ENCODE assay signal across 1 cellular context in genomic region chr14:22570132-22570949, GRCh38.
TF ChIP-seq lines count a peak whose summit lies in the region.

No MANE protein-coding gene starts in this region.

TF ChIP-seq in GM12878, 131 proteins besides CTCF, POLR2A, EP300 and RAD21 (continued from another document and continues in another):
- no peak for TF ChIP-seq PRDM15 (CRISPR knock-in tag; IDR thresholded peaks at IDR 0.05)
- TF ChIP-seq KLF5 (IDR thresholded peaks at IDR 0.05; ENCODE audit: partially characterized antibody) = no peak
- no peak for TF ChIP-seq POLR2AphosphoS5 (IDR thresholded peaks at IDR 0.05; ENCODE audit: low read length)
- no peak for TF ChIP-seq PBX3 (IDR thresholded peaks at IDR 0.05; ENCODE audit: insufficient replicate concordance, low read depth, low read length)
- TF ChIP-seq YY1 (IDR thresholded peaks at IDR 0.05; ENCODE audit: low read depth, low read length) = peak; percentile 92
- TF ChIP-seq RCOR1 (conservative IDR thresholded peaks at IDR 0.05; ENCODE audit: low read depth, low read length) = no peak
- peak; percentile 89; the same call in 1 of the 2 replicates for TF ChIP-seq ZBTB40 (IDR thresholded peaks at IDR 0.05; ENCODE audit: borderline replicate concordance)
- peak; percentile 83 for TF ChIP-seq IKZF1 (conservative IDR thresholded peaks at IDR 0.05)
- peak; percentile 87 for TF ChIP-seq IRF4 (IDR thresholded peaks at IDR 0.05; ENCODE audit: low read depth, low read length)
- peak; percentile 77 for TF ChIP-seq ATF7 (IDR thresholded peaks at IDR 0.05; ENCODE audit: low read depth)
- no peak for TF ChIP-seq ASH2L (IDR thresholded peaks at IDR 0.05; ENCODE audit: borderline replicate concordance, low read depth)
- TF ChIP-seq MEF2B (IDR thresholded peaks at IDR 0.05; ENCODE audit: partially characterized antibody, poor library complexity, severe bottlenecking) = peak; percentile 77
- peak; percentile 29; the same call in 1 of the 2 replicates for TF ChIP-seq JUNB (IDR thresholded peaks at IDR 0.05)
- no peak for TF ChIP-seq FOS (IDR thresholded peaks at IDR 0.05; ENCODE audit: borderline replicate concordance, extremely low read depth, insufficient read length)
- no peak for TF ChIP-seq CUX1 (IDR thresholded peaks at IDR 0.05; ENCODE audit: insufficient replicate concordance, low read depth, low read length)
- TF ChIP-seq NBN (IDR thresholded peaks at IDR 0.05) = peak; percentile 99
- no peak for TF ChIP-seq PAX8 (IDR thresholded peaks at IDR 0.05)
- no peak for TF ChIP-seq STAT1 (conservative IDR thresholded peaks at IDR 0.05)
- TF ChIP-seq REST (IDR thresholded peaks at IDR 0.05; ENCODE audit: low read depth, low read length) = no peak
- TF ChIP-seq ETV6 (conservative IDR thresholded peaks at IDR 0.05 in 1 of 2, IDR thresholded peaks at IDR 0.05 in 1 of 2; ENCODE audit: borderline replicate concordance in 1 of 2, low read depth in 1 of 2) = peak in 1 of 2 experiments; percentile 78; a peak in 1 of 4 replicates
- TF ChIP-seq EGR1 (IDR thresholded peaks at IDR 0.05; ENCODE audit: borderline replicate concordance in 1 of 2, low read depth in 2 of 2, low read length in 2 of 2) = no peak
- TF ChIP-seq HDGF (IDR thresholded peaks at IDR 0.05) = no peak
- TF ChIP-seq HCFC1 (IDR thresholded peaks at IDR 0.05; ENCODE audit: low read length) = peak; percentile 60
- peak; percentile 90 for TF ChIP-seq MEF2A (IDR thresholded peaks at IDR 0.05; ENCODE audit: insufficient read depth, low read depth, low read length)
- peak; percentile 86 for TF ChIP-seq RUNX3 (IDR thresholded peaks at IDR 0.05; ENCODE audit: low read length)
- TF ChIP-seq SP1 (IDR thresholded peaks at IDR 0.05; ENCODE audit: low read depth, low read length) = peak; percentile 53
- TF ChIP-seq CBX5 (IDR thresholded peaks at IDR 0.05; ENCODE audit: low read depth) = peak; percentile 93
- TF ChIP-seq BCLAF1 (IDR thresholded peaks at IDR 0.05) = no peak
- TF ChIP-seq RELB (IDR thresholded peaks at IDR 0.05; ENCODE audit: low read depth) = peak; percentile 81
- peak; percentile 99 for TF ChIP-seq FOXM1 (IDR thresholded peaks at IDR 0.05; ENCODE audit: low read depth, low read length)
- TF ChIP-seq ZNF622 (IDR thresholded peaks at IDR 0.05) = no peak
- TF ChIP-seq ZNF24 (IDR thresholded peaks at IDR 0.05) = peak; percentile 88
